Comparison of ENCODE assay signal across 27 cellular contexts in genomic region chr10:70907619-70908425, GRCh38. TPM values are rescaled to one million over a fixed set of nuclear protein-coding genes. Genes with fewer than 3 reads are reported as not detected.
DNase-seq lines count a peak whose midpoint lies in the region; ATAC-seq and TF ChIP-seq lines count a peak whose summit lies in the region.
"Had no signal": no experiment of that assay in that cellular context is flagged by ENCODE, and none has a peak within 500 bp of the region (broad histone marks: within the 10 kb centered on the region; RNA-seq: fewer than 3 reads in every experiment).

No MANE protein-coding gene starts in this region.

- H3K79me2 ChIP-seq in neural progenitor cell (ENCODE audit: low read depth), result no peaks in the 10 kb centered on the region

- H3K4me1 Mint-ChIP-seq in neural progenitor cell (peaks cover 27% of the 10 kb centered on the region), immature natural killer cell (no peaks in the 10 kb centered on the region)
- H3K4me1 Mint-ChIP-seq: activated CD4-positive, alpha-beta T cell treated with anti-CD3 and anti-CD28 coated beads for 36 hours; naive B cell had no signal

- peak overlapping the region; percentile 43 for H3K27ac Mint-ChIP-seq in neural progenitor cell
- H3K27ac Mint-ChIP-seq in immature natural killer cell, result no peak overlapping the region
- H3K27ac Mint-ChIP-seq: activated CD4-positive, alpha-beta T cell treated with anti-CD3 and anti-CD28 coated beads for 36 hours; mesothelial cell of epicardium; type B pancreatic cell had no signal

- no peaks in the 10 kb centered on the region for H4K20me1 ChIP-seq in neural progenitor cell (ENCODE audit: low read depth)

- intact Hi-C loops in Right ventricle myocardium inferior (cut with DNase I), result no loop called here
- intact Hi-C loops in aorta (cut with DNase I), result no loop called here

- TF ChIP-seq CTCF in right atrium auricular region (IDR thresholded peaks at IDR 0.05) (no peak), cardiac muscle cell (IDR thresholded peaks at IDR 0.05; ENCODE audit: low read depth, low read length) (no peak), neural progenitor cell (IDR thresholded peaks at IDR 0.05) (no peak), RWPE1 (conservative IDR thresholded peaks at IDR 0.05; ENCODE audit: low read depth) (no peak)

- no peak overlapping the region for H2AFZ ChIP-seq in neural progenitor cell (replicated peaks)

- no peak overlapping the region for H3K4me3 ChIP-seq in right atrium auricular region
- H3K4me3 ChIP-seq in cardiac muscle cell, result no peak overlapping the region
- H3K4me3 ChIP-seq in neural progenitor cell, result no peak overlapping the region
- no peak overlapping the region for H3K4me3 ChIP-seq in aorta (ENCODE audit: low read length in 2 of 2)
- H3K4me3 ChIP-seq: colonic mucosa, left lung, SJSA1 had no signal

- no peaks in the 10 kb centered on the region for H3K27me3 ChIP-seq in right atrium auricular region
- no peaks in the 10 kb centered on the region for H3K27me3 ChIP-seq in cardiac muscle cell
- no peaks in the 10 kb centered on the region for H3K27me3 ChIP-seq in neural progenitor cell
- H3K27me3 ChIP-seq in aorta (ENCODE audit: control insufficient read depth in 1 of 2, insufficient read depth in 2 of 2, low read length in 1 of 2), result no peaks in the 10 kb centered on the region
- H3K27me3 ChIP-seq: brain microvascular endothelial cell, colonic mucosa, left lung had no signal

- H3K9me3 ChIP-seq in right atrium auricular region (no peaks in the 10 kb centered on the region), cardiac muscle cell (ENCODE audit: low read depth) (no peaks in the 10 kb centered on the region), neural progenitor cell (ENCODE audit: low read depth) (no peaks in the 10 kb centered on the region), aorta (ENCODE audit: control insufficient read depth, low read length) (no peaks in the 10 kb centered on the region)
- H3K9me3 ChIP-seq: colonic mucosa, left lung, SJSA1 had no signal

- CTCF ChIA-PET in RWPE1 (lab: Yijun Ruan, JAX), result no interaction called here

- H3K4me1 ChIP-seq in right atrium auricular region, result peaks cover 0 to 23% of the 10 kb centered on the region in 2 donors
- H3K4me1 ChIP-seq in cardiac muscle cell (ENCODE audit: low read depth), result peaks cover 15% of the 10 kb centered on the region
- peaks cover 7% of the 10 kb centered on the region for H3K4me1 ChIP-seq in neural progenitor cell
- no peaks in the 10 kb centered on the region for H3K4me1 ChIP-seq in aorta (ENCODE audit: control insufficient read depth in 1 of 2, insufficient read depth in 2 of 2, low read length in 2 of 2)
- H3K4me1 ChIP-seq: colonic mucosa, left lung, SJSA1 had no signal

- no peaks in the 10 kb centered on the region for H3F3A ChIP-seq in neural progenitor cell (ENCODE audit: low read depth)

- H3K27ac ChIP-seq in right atrium auricular region (peak overlapping the region in 1 of 2 donors; percentile 42), cardiac muscle cell (peak overlapping the region; percentile 10), neural progenitor cell (no peak overlapping the region), aorta (ENCODE audit: low read depth in 1 of 2, low read length in 2 of 2) (no peak overlapping the region), RWPE1 (no peak overlapping the region)
- H3K27ac ChIP-seq: brain microvascular endothelial cell, colonic mucosa, left lung, SJSA1 had no signal

- H3K27me3 Mint-ChIP-seq in neural progenitor cell (ENCODE audit: insufficient read depth, low read depth) (peaks cover 12% of the 10 kb centered on the region), immature natural killer cell (ENCODE audit: low read depth in 3 of 3) (peaks cover 2 to 3% (median 2%) of the 10 kb centered on the region in 3 donors)
- H3K27me3 Mint-ChIP-seq: activated CD4-positive, alpha-beta T cell treated with anti-CD3 and anti-CD28 coated beads for 36 hours had no signal

- POLR2A ChIA-PET in RWPE1 (lab: Yijun Ruan, JAX; ENCODE audit: low non-redundant PET), result no interaction called here

- ATAC-seq in Right ventricle myocardium inferior (peak; percentile 56), aorta (ENCODE audit: low FRiP score) (no peak)
- ATAC-seq: activated CD4-positive, alpha-beta T cell treated with anti-CD3 and anti-CD28 coated beads for 36 hours; left lung; Panc1 had no signal

- DNase-seq in Right ventricle myocardium inferior (ENCODE audit: missing footprints) (no peak), right atrium auricular region (ENCODE audit: low spot score) (no peak), cardiac muscle cell (ENCODE audit: low read depth in 1 of 2, low spot score in 1 of 2) (no peak), neural progenitor cell (ENCODE audit: low spot score) (no peak), aorta (peak; percentile 17 to 67), hypothalamus (lab: John Stamatoyannopoulos, UW) (no peak), immature natural killer cell (no peak), RWPE1 (ENCODE audit: low spot score) (no peak)
- DNase-seq: activated CD4-positive, alpha-beta T cell treated with anti-CD3 and anti-CD28 coated beads for 36 hours; activated T-cell treated with anti-CD3 and anti-CD28 coated beads for 4 hours; brain microvascular endothelial cell; colonic mucosa; DMS53; effector memory CD4-positive, alpha-beta T cell; erythroblast; HCEC 1CT; naive B cell; NCI-H1105 treated with DMSO at 0.1 percent for 48 hours; NCI-H2029 treated with DMSO at 0.1 percent for 48 hours; NCI-H2227 treated with DMSO at 0.1 percent for 48 hours; NCI-H69; stimulated activated CD4-positive, alpha-beta T cell treated with anti-CD3 and anti-CD28 coated beads, Interleukin-2, amount 100 ng/mL, for 48 hours had no signal

- H3K36me3 ChIP-seq in right atrium auricular region (no peaks in the 10 kb centered on the region), cardiac muscle cell (no peaks in the 10 kb centered on the region), neural progenitor cell (no peaks in the 10 kb centered on the region), aorta (ENCODE audit: control insufficient read depth in 1 of 2, insufficient read depth in 2 of 2, low read length in 1 of 2) (no peaks in the 10 kb centered on the region)
- H3K36me3 ChIP-seq: brain microvascular endothelial cell, colonic mucosa, left lung, SJSA1 had no signal

- H3K4me3 Mint-ChIP-seq in neural progenitor cell (peak overlapping the region; percentile 50), immature natural killer cell (no peak overlapping the region)
- H3K4me3 Mint-ChIP-seq: activated CD4-positive, alpha-beta T cell treated with anti-CD3 and anti-CD28 coated beads for 36 hours; mesothelial cell of epicardium; naive B cell; type B pancreatic cell had no signal

- H3K9me3 Mint-ChIP-seq in neural progenitor cell (no peaks in the 10 kb centered on the region), immature natural killer cell (peaks cover 0 to 3% (median 0%) of the 10 kb centered on the region in 6 donors)
- H3K9me3 Mint-ChIP-seq: mesothelial cell of epicardium, type B pancreatic cell had no signal

- 70 to 71% methylated on average over 17 of the region's 17 CpGs for WGBS in aorta, 2 donors

- H3K9ac ChIP-seq in neural progenitor cell, result no peak overlapping the region

- no peak overlapping the region for H3K4me2 ChIP-seq in neural progenitor cell

- peaks cover 2% of the 10 kb centered on the region for H3K36me3 Mint-ChIP-seq in neural progenitor cell
- H3K36me3 Mint-ChIP-seq in immature natural killer cell, result no peaks in the 10 kb centered on the region
- H3K36me3 Mint-ChIP-seq: mesothelial cell of epicardium, naive B cell, type B pancreatic cell had no signal

RNA-seq across cellular contexts. Expression of gene PCBD1, which starts 19.5 kb away (rescaled TPM):
- total RNA-seq in Right ventricle myocardium inferior, result 155 TPM
- 10 to 100 TPM; 79.4 to 98.6 TPM for total RNA-seq in right atrium auricular region
- 145 and 174 TPM in 2 replicates for total RNA-seq in cardiac muscle cell
- 222 and 264 TPM in 2 replicates for polyA plus RNA-seq in cardiac muscle cell
- total RNA-seq in neural progenitor cell (ENCODE audit: low replicate concordance), result 34.6 and 43.9 TPM in 2 replicates
- total RNA-seq in aorta, result 10 to 100 TPM; 46.0 to 49.1 TPM
- 10 to 100 TPM; 65.7 to 84.3 TPM for polyA plus RNA-seq in aorta
- 10 to 100 TPM; 24.0 to 35.2 (median 25.4) TPM for polyA plus RNA-seq in immature natural killer cell

Comparison
In these comparisons a context has a peak if more than half of its experiments do, and no peak if none do; other contexts are left out.
1. DNase-seq: peak in aorta (2 of 2); none in Right ventricle myocardium inferior (single experiment), right atrium auricular region (single experiment), cardiac muscle cell (0 of 2), neural progenitor cell (single experiment), hypothalamus (0 of 51), immature natural killer cell (0 of 3) and RWPE1 (single experiment).